In the genomic region with DNA sequence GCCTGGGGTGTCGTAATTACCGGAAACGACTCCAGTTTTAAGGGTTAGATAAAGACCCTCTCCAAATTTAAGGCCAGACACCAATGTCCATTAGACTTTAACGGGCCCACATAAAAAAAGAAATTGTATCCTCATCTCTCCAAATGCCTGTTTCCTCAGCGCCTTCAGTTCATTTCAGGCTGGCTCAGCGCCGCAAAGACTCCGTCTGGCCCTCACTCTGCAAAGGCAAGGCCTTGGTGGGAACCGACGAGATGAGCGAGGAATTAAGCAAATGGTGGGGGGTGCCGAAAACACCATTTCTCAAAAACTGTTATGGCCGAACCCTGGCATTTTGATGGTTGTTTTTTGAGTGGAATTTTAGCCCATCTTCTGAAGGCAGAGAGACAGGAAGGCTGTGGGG, we compare ENCODE assay signal across 2 cellular contexts.
A peak's percentile ranks its signal among the peaks of the same experiment; 100 is the strongest.
TF ChIP-seq lines count a peak whose summit lies in the region.

No MANE protein-coding gene starts in this region.

TF ChIP-seq in WTC11, 78 proteins besides CTCF, POLR2A, EP300 and RAD21:
- no peak for TF ChIP-seq GTF2I (CRISPR knock-in tag; conservative IDR thresholded peaks at IDR 0.05)
- TF ChIP-seq ETV6 (CRISPR knock-in tag; IDR thresholded peaks at IDR 0.05): no peak
- TF ChIP-seq, protein P1, sequence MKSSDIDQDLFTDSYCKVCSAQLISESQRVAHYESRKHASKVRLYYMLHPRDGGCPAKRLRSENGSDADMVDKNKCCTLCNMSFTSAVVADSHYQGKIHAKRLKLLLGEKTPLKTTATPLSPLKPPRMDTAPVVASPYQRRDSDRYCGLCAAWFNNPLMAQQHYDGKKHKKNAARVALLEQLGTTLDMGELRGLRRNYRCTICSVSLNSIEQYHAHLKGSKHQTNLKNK (CRISPR knock-in tag; IDR thresholded peaks at IDR 0.05): no peak
- TF ChIP-seq ESRRA (CRISPR knock-in tag; IDR thresholded peaks at IDR 0.05; ENCODE audit: borderline replicate concordance): no peak
- TF ChIP-seq, protein P2, sequence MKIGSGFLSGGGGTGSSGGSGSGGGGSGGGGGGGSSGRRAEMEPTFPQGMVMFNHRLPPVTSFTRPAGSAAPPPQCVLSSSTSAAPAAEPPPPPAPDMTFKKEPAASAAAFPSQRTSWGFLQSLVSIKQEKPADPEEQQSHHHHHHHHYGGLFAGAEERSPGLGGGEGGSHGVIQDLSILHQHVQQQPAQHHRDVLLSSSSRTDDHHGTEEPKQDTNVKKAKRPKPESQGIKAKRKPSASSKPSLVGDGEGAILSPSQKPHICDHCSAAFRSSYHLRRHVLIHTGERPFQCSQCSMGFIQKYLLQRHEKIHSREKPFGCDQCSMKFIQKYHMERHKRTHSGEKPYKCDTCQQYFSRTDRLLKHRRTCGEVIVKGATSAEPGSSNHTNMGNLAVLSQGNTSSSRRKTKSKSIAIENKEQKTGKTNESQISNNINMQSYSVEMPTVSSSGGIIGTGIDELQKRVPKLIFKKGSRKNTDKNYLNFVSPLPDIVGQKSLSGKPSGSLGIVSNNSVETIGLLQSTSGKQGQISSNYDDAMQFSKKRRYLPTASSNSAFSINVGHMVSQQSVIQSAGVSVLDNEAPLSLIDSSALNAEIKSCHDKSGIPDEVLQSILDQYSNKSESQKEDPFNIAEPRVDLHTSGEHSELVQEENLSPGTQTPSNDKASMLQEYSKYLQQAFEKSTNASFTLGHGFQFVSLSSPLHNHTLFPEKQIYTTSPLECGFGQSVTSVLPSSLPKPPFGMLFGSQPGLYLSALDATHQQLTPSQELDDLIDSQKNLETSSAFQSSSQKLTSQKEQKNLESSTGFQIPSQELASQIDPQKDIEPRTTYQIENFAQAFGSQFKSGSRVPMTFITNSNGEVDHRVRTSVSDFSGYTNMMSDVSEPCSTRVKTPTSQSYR (CRISPR knock-in tag; IDR thresholded peaks at IDR 0.05): no peak
- TF ChIP-seq, protein P3, sequence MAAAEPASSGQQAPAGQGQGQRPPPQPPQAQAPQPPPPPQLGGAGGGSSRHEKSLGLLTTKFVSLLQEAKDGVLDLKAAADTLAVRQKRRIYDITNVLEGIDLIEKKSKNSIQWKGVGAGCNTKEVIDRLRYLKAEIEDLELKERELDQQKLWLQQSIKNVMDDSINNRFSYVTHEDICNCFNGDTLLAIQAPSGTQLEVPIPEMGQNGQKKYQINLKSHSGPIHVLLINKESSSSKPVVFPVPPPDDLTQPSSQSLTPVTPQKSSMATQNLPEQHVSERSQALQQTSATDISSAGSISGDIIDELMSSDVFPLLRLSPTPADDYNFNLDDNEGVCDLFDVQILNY (CRISPR knock-in tag; IDR thresholded peaks at IDR 0.05): no peak
- TF ChIP-seq FOXK1 (CRISPR knock-in tag; IDR thresholded peaks at IDR 0.05): no peak
- TF ChIP-seq, protein P4, sequence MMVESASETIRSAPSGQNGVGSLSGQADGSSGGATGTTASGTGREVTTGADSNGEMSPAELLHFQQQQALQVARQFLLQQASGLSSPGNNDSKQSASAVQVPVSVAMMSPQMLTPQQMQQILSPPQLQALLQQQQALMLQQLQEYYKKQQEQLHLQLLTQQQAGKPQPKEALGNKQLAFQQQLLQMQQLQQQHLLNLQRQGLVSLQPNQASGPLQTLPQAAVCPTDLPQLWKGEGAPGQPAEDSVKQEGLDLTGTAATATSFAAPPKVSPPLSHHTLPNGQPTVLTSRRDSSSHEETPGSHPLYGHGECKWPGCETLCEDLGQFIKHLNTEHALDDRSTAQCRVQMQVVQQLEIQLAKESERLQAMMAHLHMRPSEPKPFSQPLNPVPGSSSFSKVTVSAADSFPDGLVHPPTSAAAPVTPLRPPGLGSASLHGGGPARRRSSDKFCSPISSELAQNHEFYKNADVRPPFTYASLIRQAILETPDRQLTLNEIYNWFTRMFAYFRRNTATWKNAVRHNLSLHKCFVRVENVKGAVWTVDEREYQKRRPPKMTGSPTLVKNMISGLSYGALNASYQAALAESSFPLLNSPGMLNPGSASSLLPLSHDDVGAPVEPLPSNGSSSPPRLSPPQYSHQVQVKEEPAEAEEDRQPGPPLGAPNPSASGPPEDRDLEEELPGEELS (CRISPR knock-in tag; IDR thresholded peaks at IDR 0.05): no peak
- TF ChIP-seq CREB1 (CRISPR knock-in tag; IDR thresholded peaks at IDR 0.05): no peak
- TF ChIP-seq ZNF317 (CRISPR knock-in tag; IDR thresholded peaks at IDR 0.05; ENCODE audit: borderline replicate concordance, low read depth): no peak
- TF ChIP-seq TP53 (CRISPR knock-in tag; IDR thresholded peaks at IDR 0.05): no peak
- TF ChIP-seq NR2C2 (CRISPR knock-in tag; IDR thresholded peaks at IDR 0.05): no peak
- no peak for TF ChIP-seq ZBTB21 (CRISPR knock-in tag; IDR thresholded peaks at IDR 0.05; ENCODE audit: borderline replicate concordance)
- TF ChIP-seq TEAD1 (CRISPR knock-in tag; IDR thresholded peaks at IDR 0.05): no peak

TF ChIP-seq in H1, 55 proteins besides CTCF, POLR2A, EP300 and RAD21:
- TF ChIP-seq BRCA1 (IDR thresholded peaks at IDR 0.05; ENCODE audit: low read depth, low read length) (no peak), SUZ12 (IDR thresholded peaks at IDR 0.05; ENCODE audit: low read length) (no peak), RXRA (IDR thresholded peaks at IDR 0.05; ENCODE audit: insufficient read depth, low read depth, low read length) (no peak), EZH2 (IDR thresholded peaks at IDR 0.05; ENCODE audit: low read depth, low read length, severe bottlenecking) (no peak), TAF7 (optimal IDR thresholded peaks at IDR 0.05; ENCODE audit: borderline replicate concordance, low read depth, low read length) (peak; percentile 7), TBP (IDR thresholded peaks at IDR 0.05; ENCODE audit: low read depth, low read length) (no peak)
- TF ChIP-seq, protein P5, sequence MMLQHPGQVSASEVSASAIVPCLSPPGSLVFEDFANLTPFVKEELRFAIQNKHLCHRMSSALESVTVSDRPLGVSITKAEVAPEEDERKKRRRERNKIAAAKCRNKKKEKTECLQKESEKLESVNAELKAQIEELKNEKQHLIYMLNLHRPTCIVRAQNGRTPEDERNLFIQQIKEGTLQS (IDR thresholded peaks at IDR 0.05; ENCODE audit: insufficient read depth, low read depth, low read length): no peak
